In genomic region chr21:29462475-29462874, GRCh38 we compare ENCODE assay signal across 18 cellular contexts.
"Had no signal": no experiment of that assay in that cellular context is flagged by ENCODE, and none has a peak within 500 bp of the region (broad histone marks: within the 10 kb centered on the region; RNA-seq: fewer than 3 reads in every experiment).

No MANE protein-coding gene starts in this region.

- DNase-seq: activated CD4-positive, alpha-beta memory T cell treated with anti-CD3 and anti-CD28 coated beads for 36 hours; activated CD8-positive, alpha-beta memory T cell treated with anti-CD3 and anti-CD28 coated beads, Interleukin-2, amount 10 ng/mL, durations not matched to agents 7 days and 5 days; activated naive CD4-positive, alpha-beta T cell treated with anti-CD3 and anti-CD28 coated beads for 36 hours; activated naive CD8-positive, alpha-beta T cell treated with anti-CD3 and anti-CD28 coated beads, Interleukin-2, amount 50 U/mL, for 24 hours; activated T-cell treated with anti-CD3 and anti-CD28 coated beads, Interleukin-2, amount 50 U/mL, for 1 hour; effector memory CD4-positive, alpha-beta T cell; foreskin keratinocyte; glutamatergic neuron; hypothalamus; kidney; left ventricle myocardium inferior; mesenchymal stem cell; nucleus accumbens; posterior cingulate gyrus; retina; thyroid gland; WERI-Rb-1 had no signal

- ATAC-seq: activated CD8-positive, alpha-beta memory T cell treated with anti-CD3 and anti-CD28 coated beads, Interleukin-2, amount 10 ng/mL, durations not matched to agents 7 days and 5 days; activated naive CD8-positive, alpha-beta T cell treated with anti-CD3 and anti-CD28 coated beads, Interleukin-2, amount 50 U/mL, for 24 hours; foreskin keratinocyte; stimulated activated memory B cell treated with anti-CD40 and anti-IgM and Interleukin-4, amounts not matched to agents 10 μg/mL and 1 μg/mL and 100 μg/mL, for 72 hours had no signal
